In the genomic region with DNA sequence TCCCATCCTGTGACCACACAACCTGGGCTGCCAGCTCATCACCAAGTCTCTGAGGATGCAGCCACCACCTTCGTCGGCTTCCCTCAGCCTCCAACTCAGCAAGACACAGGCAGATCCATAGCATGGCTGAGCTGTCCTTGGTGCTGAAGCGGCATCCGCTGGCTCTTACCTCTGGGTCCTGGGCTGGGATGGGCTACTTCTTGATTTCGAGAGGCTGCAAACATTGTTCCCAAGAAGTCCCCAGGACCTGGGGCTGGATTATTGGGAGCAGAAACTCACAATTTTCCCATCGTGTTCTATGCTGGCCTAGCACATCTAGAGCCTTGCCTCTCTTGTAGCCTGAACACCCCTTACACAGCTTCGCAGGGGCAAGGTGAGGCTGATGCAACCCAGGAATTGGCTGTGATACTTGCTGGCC, we compare ENCODE assay signal across 8 cellular contexts. TPM values are rescaled to one million over a fixed set of nuclear protein-coding genes. Genes with fewer than 3 reads are reported as not detected.
DNase-seq lines count a peak whose midpoint lies in the region; ATAC-seq, FAIRE-seq and TF ChIP-seq lines count a peak whose summit lies in the region.

No MANE protein-coding gene starts in this region.

- peaks cover 26% of the 10 kb centered on the region for H3K27me3 Mint-ChIP-seq in GM23338 (ENCODE audit: insufficient read depth, low read depth, poor library complexity)

- no peak overlapping the region for H2BK12ac ChIP-seq in trophoblast cell (ENCODE audit: low read length)

- dilution Hi-C loops in endothelial cell of umbilical vein (cut with MboI; ENCODE audit: extremely low pct_ligation_motif_present, low sequenced_read_pairs): no loop called here

- H3K18ac ChIP-seq in trophoblast cell (ENCODE audit: low read length): no peak overlapping the region

- no peaks in the 10 kb centered on the region for H3K9me1 ChIP-seq in endothelial cell of umbilical vein (replicated peaks; ENCODE audit: control insufficient read depth, extremely low read depth, insufficient read depth, low read length)

- H4K20me1 ChIP-seq in GM23338 (replicated peaks; ENCODE audit: insufficient read depth) (peaks cover 3% of the 10 kb centered on the region; the same call in 1 of the 2 replicates), OCI-LY7 (ENCODE audit: insufficient read depth, low read length) (no peaks in the 10 kb centered on the region), endothelial cell of umbilical vein (replicated peaks; ENCODE audit: control insufficient read depth, extremely low read depth, insufficient read depth, low read length) (no peaks in the 10 kb centered on the region)

- H2AFZ ChIP-seq in GM23338 (no peak overlapping the region), OCI-LY7 (ENCODE audit: low read length) (no peak overlapping the region), endothelial cell of umbilical vein (ENCODE audit: low read depth, low read length) (no peak overlapping the region), trophoblast cell (ENCODE audit: insufficient read depth, low read length, poor library complexity) (no peak overlapping the region)

- H3K9me2 ChIP-seq in GM23338 (ENCODE audit: insufficient read depth) (no peaks in the 10 kb centered on the region), OCI-LY7 (ENCODE audit: insufficient read depth, low read length) (no peaks in the 10 kb centered on the region)

- TF ChIP-seq CTCF in GM23338 (conservative IDR thresholded peaks at IDR 0.05; ENCODE audit: low read depth in 2 of 2): no peak
- TF ChIP-seq CTCF in OCI-LY7 (conservative IDR thresholded peaks at IDR 0.05; ENCODE audit: low read length): no peak
- no peak for TF ChIP-seq CTCF in endothelial cell of umbilical vein (IDR thresholded peaks at IDR 0.05; ENCODE audit: extremely low read depth in 1 of 2, insufficient read depth in 1 of 2, low read depth in 1 of 2, low read length in 2 of 2)

- H4K8ac ChIP-seq in trophoblast cell (ENCODE audit: low read depth, low read length): no peak overlapping the region

- H3K27me3 ChIP-seq in GM23338 (ENCODE audit: insufficient read depth) (no peaks in the 10 kb centered on the region), endothelial cell of umbilical vein (ENCODE audit: control insufficient read depth in 2 of 2, insufficient read depth in 2 of 2, low read length in 2 of 2) (no peaks in the 10 kb centered on the region), trophoblast cell (ENCODE audit: insufficient read depth, low read length) (no peaks in the 10 kb centered on the region)

- no peak overlapping the region for H3K14ac ChIP-seq in trophoblast cell (ENCODE audit: low read length)

- BruUV-seq in OCI-LY7 (replicated peaks; lab: Mats Ljungman, UMichigan) (no TSS peak), endothelial cell of umbilical vein (replicated peaks; lab: Mats Ljungman, UMichigan) (no TSS peak)

- ATAC-seq in GM23338 (peak; percentile 89), HG02885 (IDR thresholded peaks at IDR 0.05; ENCODE audit: poor library complexity, unreplicated experiment) (no peak), GM18498 (IDR thresholded peaks at IDR 0.05; ENCODE audit: unreplicated experiment) (no peak), GM18870 (IDR thresholded peaks at IDR 0.05; ENCODE audit: unreplicated experiment) (no peak)

- H4K12ac ChIP-seq in trophoblast cell (ENCODE audit: low read depth, low read length): no peak overlapping the region

- peak; percentile 77 for FAIRE-seq in endothelial cell of umbilical vein (lab: Jason Lieb, UNC)

- no peak overlapping the region for H3K4me3 Mint-ChIP-seq in GM23338

- no peaks in the 10 kb centered on the region for H3K36me3 ChIP-seq in GM23338 (ENCODE audit: insufficient read depth)
- no peaks in the 10 kb centered on the region for H3K36me3 ChIP-seq in OCI-LY7 (ENCODE audit: insufficient read depth, low read length)
- no peaks in the 10 kb centered on the region for H3K36me3 ChIP-seq in endothelial cell of umbilical vein (ENCODE audit: control insufficient read depth in 2 of 2, extremely low read depth in 1 of 2, insufficient read depth in 2 of 2, low read length in 2 of 2)
- H3K36me3 ChIP-seq in trophoblast cell (ENCODE audit: control insufficient read depth in 1 of 2, insufficient read depth in 2 of 2, low read length in 2 of 2): no peaks in the 10 kb centered on the region

- H3K4me2 ChIP-seq in GM23338: no peak overlapping the region
- H3K4me2 ChIP-seq in OCI-LY7 (ENCODE audit: low read length): no peak overlapping the region
- H3K4me2 ChIP-seq in endothelial cell of umbilical vein (ENCODE audit: insufficient read depth, low read length): no peak overlapping the region
- H3K4me2 ChIP-seq in trophoblast cell (ENCODE audit: low read length): no peak overlapping the region

- H3K4me3 ChIP-seq in GM23338: no peak overlapping the region
- H3K4me3 ChIP-seq in OCI-LY7 (ENCODE audit: low read depth, low read length, poor library complexity, severe bottlenecking): no peak overlapping the region
- no peak overlapping the region for H3K4me3 ChIP-seq in endothelial cell of umbilical vein (replicated peaks in 1 of 3; ENCODE audit: insufficient read depth in 1 of 3, low read depth in 1 of 3, low read length in 3 of 3)
- no peak overlapping the region for H3K4me3 ChIP-seq in trophoblast cell (ENCODE audit: low read depth, low read length)

- POLR2A ChIA-PET in OCI-LY7 (lab: Charles Lee) (no interaction called here), endothelial cell of umbilical vein (lab: Charles Lee) (no interaction called here)

- H2AK5ac ChIP-seq in trophoblast cell (ENCODE audit: low read length): no peak overlapping the region

- H3K79me2 ChIP-seq in GM23338 (replicated peaks; ENCODE audit: insufficient read depth) (no peaks in the 10 kb centered on the region), OCI-LY7 (ENCODE audit: insufficient read depth, low read depth, low read length) (no peaks in the 10 kb centered on the region), endothelial cell of umbilical vein (ENCODE audit: control insufficient read depth, insufficient read depth, low read length) (no peaks in the 10 kb centered on the region), trophoblast cell (ENCODE audit: control insufficient read depth, insufficient read depth, low read length, poor library complexity) (no peaks in the 10 kb centered on the region)

- CTCF ChIA-PET in OCI-LY7 (lab: Charles Lee; ENCODE audit: unreplicated experiment): no interaction called here
- CTCF ChIA-PET in endothelial cell of umbilical vein (lab: Charles Lee): interaction anchor here (1.0 to 1.1 kb wide), 2 partner anchors 19 to 23 kb away, joined by 3 to 4 read pairs; no protein-coding TSS in a partner anchor

- no peak overlapping the region for H3K9ac ChIP-seq in endothelial cell of umbilical vein (replicated peaks; ENCODE audit: extremely low read depth, insufficient read depth, low read length)
- H3K9ac ChIP-seq in trophoblast cell (ENCODE audit: low read length): no peak overlapping the region

- H3K36me3 Mint-ChIP-seq in GM23338 (ENCODE audit: low read depth): no peaks in the 10 kb centered on the region

- TF ChIP-seq POLR2A in endothelial cell of umbilical vein (IDR thresholded peaks at IDR 0.05; ENCODE audit: low read depth, low read length): no peak

- H3K4me1 Mint-ChIP-seq in GM23338: peaks cover 30% of the 10 kb centered on the region

- H3K27ac Mint-ChIP-seq in GM23338: no peak overlapping the region

- H3F3A ChIP-seq in GM23338 (replicated peaks; ENCODE audit: low read depth): no peaks in the 10 kb centered on the region

- H3K23ac ChIP-seq in trophoblast cell (ENCODE audit: low read length): no peak overlapping the region

- no peaks in the 10 kb centered on the region for H3K79me1 ChIP-seq in trophoblast cell (ENCODE audit: low read length)

- H3K27ac ChIP-seq in GM23338 (ENCODE audit: low read depth) (no peak overlapping the region), OCI-LY7 (ENCODE audit: low read depth, low read length, poor library complexity, severe bottlenecking) (no peak overlapping the region), endothelial cell of umbilical vein (ENCODE audit: insufficient read depth, low read depth, low read length) (no peak overlapping the region), trophoblast cell (ENCODE audit: low read depth, low read length) (no peak overlapping the region)

- 0 out of 2 replicates have a peak, but pooled peaks cover 6% of the 10 kb centered on the region for H3K4me1 ChIP-seq in GM23338 (ENCODE audit: insufficient read depth)
- no peaks in the 10 kb centered on the region for H3K4me1 ChIP-seq in OCI-LY7 (ENCODE audit: insufficient read depth, low read length, poor library complexity, severe bottlenecking)
- no peaks in the 10 kb centered on the region for H3K4me1 ChIP-seq in endothelial cell of umbilical vein (ENCODE audit: control insufficient read depth, extremely low read depth, insufficient read depth, low read length)
- H3K4me1 ChIP-seq in trophoblast cell (ENCODE audit: control insufficient read depth in 1 of 2, insufficient read depth in 2 of 2, low read length in 2 of 2): no peaks in the 10 kb centered on the region

- H3K9me3 ChIP-seq in OCI-LY7 (ENCODE audit: low read length) (no peaks in the 10 kb centered on the region), endothelial cell of umbilical vein (replicated peaks; ENCODE audit: control insufficient read depth, insufficient read depth, low read length) (no peaks in the 10 kb centered on the region), trophoblast cell (ENCODE audit: insufficient read depth, low read depth, low read length) (no peaks in the 10 kb centered on the region)

- no peak overlapping the region for H2BK5ac ChIP-seq in trophoblast cell (ENCODE audit: low read depth, low read length, poor library complexity)

- DNase-seq in GM23338 (ENCODE audit: low spot score): peak; percentile 90
- DNase-seq in OCI-LY7 (ENCODE audit: low spot score): peak; percentile 33
- DNase-seq in endothelial cell of umbilical vein (ENCODE audit: low read depth, low spot score): peak; percentile 53
- peak; percentile 22 to 72 for DNase-seq in trophoblast cell
- DNase-seq in NCI-H1105 treated with DMSO at 0.1 percent for 48 hours (lab: John Stamatoyannopoulos, UW): no peak

- no CpG with 5 or more reads among the region's 7 CpGs for WGBS in trophoblast cell (ENCODE audit: extremely low coverage, insufficient coverage, insufficient read length)

- intact Hi-C loops in OCI-LY7 (cut with micrococcal nuclease; ENCODE audit: unreplicated experiment) (no loop called here), endothelial cell of umbilical vein (cut with micrococcal nuclease) (no loop called here)

- H3K9me3 Mint-ChIP-seq in GM23338: no peaks in the 10 kb centered on the region; the same call in 2 of the 3 replicates

- no peak overlapping the region for H2BK120ac ChIP-seq in trophoblast cell (ENCODE audit: insufficient read depth, low read length, poor library complexity)

- no peak overlapping the region for H3K4ac ChIP-seq in trophoblast cell (ENCODE audit: low read depth, low read length)

- no peak overlapping the region for H4K91ac ChIP-seq in trophoblast cell (ENCODE audit: low read depth, low read length)

RNA-seq across cellular contexts. Expression of gene C1QA, which starts 24.9 kb away (rescaled TPM):
- not detected in 2 replicates for total RNA-seq in GM23338 (2014; rRNA removed; shearing (Covaris generic))
- polyA plus RNA-seq in GM23338 (2016; fragmentation: Nextera tagmentation; extraction: Ambion mirVana) (not detected in 2 replicates), endothelial cell of umbilical vein (not detected in 2 replicates)
- not detected in 2 replicates for total RNA-seq in OCI-LY7 (2014; rRNA removed; shearing (Covaris generic))
- total RNA-seq in OCI-LY7 (2022) (not detected in 2 replicates), endothelial cell of umbilical vein (not detected in 2 replicates)
- polyA plus RNA-seq in endothelial cell of umbilical vein (2011; cell fraction: cytosol; rRNA removed): not detected in 2 replicates
- polyA plus RNA-seq in endothelial cell of umbilical vein (2011; cell fraction: nucleus; rRNA removed): not detected in 2 replicates
- not detected in 2 replicates for polyA plus RNA-seq in endothelial cell of umbilical vein (2012)
- polyA minus RNA-seq in endothelial cell of umbilical vein: not detected in 2 replicates
- polyA minus RNA-seq in endothelial cell of umbilical vein (2011; cell fraction: cytosol; rRNA and poly(A)+ RNA removed): not detected
- polyA minus RNA-seq in endothelial cell of umbilical vein (2011; cell fraction: nucleus; rRNA and poly(A)+ RNA removed): not detected in 2 replicates
- 0.44 and 0.57 TPM in 2 replicates for polyA plus RNA-seq in trophoblast cell (2013)

RNA-seq across cellular contexts. Expression of gene C1QC, which starts 31.9 kb away (rescaled TPM):
- not detected in 2 replicates for total RNA-seq in GM23338 (2014; rRNA removed; shearing (Covaris generic))
- polyA plus RNA-seq in GM23338 (2016; fragmentation: Nextera tagmentation; extraction: Ambion mirVana) (not detected in 2 replicates), endothelial cell of umbilical vein (not detected in 2 replicates)
- total RNA-seq in OCI-LY7 (2014; rRNA removed; shearing (Covaris generic)): not detected in 2 replicates
- total RNA-seq in OCI-LY7 (2022) (not detected in 2 replicates), endothelial cell of umbilical vein (not detected in 2 replicates)
- polyA plus RNA-seq in endothelial cell of umbilical vein (2011; cell fraction: cytosol; rRNA removed): not detected in 2 replicates
- not detected in 2 replicates for polyA plus RNA-seq in endothelial cell of umbilical vein (2011; cell fraction: nucleus; rRNA removed)
- not detected in 2 replicates for polyA plus RNA-seq in endothelial cell of umbilical vein (2012)
- polyA minus RNA-seq in endothelial cell of umbilical vein: not detected in 2 replicates
- not detected for polyA minus RNA-seq in endothelial cell of umbilical vein (2011; cell fraction: cytosol; rRNA and poly(A)+ RNA removed)
- not detected in 2 replicates for polyA minus RNA-seq in endothelial cell of umbilical vein (2011; cell fraction: nucleus; rRNA and poly(A)+ RNA removed)
- 0.04 TPM in 1 of 2 replicates, not detected in the other for polyA plus RNA-seq in trophoblast cell (2013)

RNA-seq across cellular contexts. Expression of gene C1QB, which starts 41.5 kb away (rescaled TPM):
- not detected in 2 replicates for total RNA-seq in GM23338 (2014; rRNA removed; shearing (Covaris generic))
- polyA plus RNA-seq in GM23338 (2016; fragmentation: Nextera tagmentation; extraction: Ambion mirVana): not detected in 2 replicates
- total RNA-seq in OCI-LY7 (2014; rRNA removed; shearing (Covaris generic)): not detected in 2 replicates
- total RNA-seq in OCI-LY7 (2022): not detected in 2 replicates
- total RNA-seq in endothelial cell of umbilical vein: not detected in 2 replicates
- polyA plus RNA-seq in endothelial cell of umbilical vein: not detected in 2 replicates
- polyA plus RNA-seq in endothelial cell of umbilical vein (2011; cell fraction: cytosol; rRNA removed): not detected in 2 replicates
- not detected in 2 replicates for polyA plus RNA-seq in endothelial cell of umbilical vein (2011; cell fraction: nucleus; rRNA removed)
- polyA plus RNA-seq in endothelial cell of umbilical vein (2012): not detected in 2 replicates
- polyA minus RNA-seq in endothelial cell of umbilical vein: not detected in 2 replicates
- polyA minus RNA-seq in endothelial cell of umbilical vein (2011; cell fraction: cytosol; rRNA and poly(A)+ RNA removed): not detected
- not detected in 2 replicates for polyA minus RNA-seq in endothelial cell of umbilical vein (2011; cell fraction: nucleus; rRNA and poly(A)+ RNA removed)
- polyA plus RNA-seq in trophoblast cell (2013): not detected in 2 replicates

RNA-seq across cellular contexts. Expression of gene EPHA8, which starts 48.2 kb away (rescaled TPM):
- total RNA-seq in GM23338 (2014; rRNA removed; shearing (Covaris generic)): 2.0 and 5.0 TPM in 2 replicates
- polyA plus RNA-seq in GM23338 (2016; fragmentation: Nextera tagmentation; extraction: Ambion mirVana) (2.0 and 2.3 TPM in 2 replicates), endothelial cell of umbilical vein (not detected in 2 replicates)
- total RNA-seq in OCI-LY7 (2014; rRNA removed; shearing (Covaris generic)): not detected in 2 replicates
- total RNA-seq in OCI-LY7 (2022) (not detected in 2 replicates), endothelial cell of umbilical vein (not detected in 2 replicates)
- not detected in 2 replicates for polyA plus RNA-seq in endothelial cell of umbilical vein (2011; cell fraction: cytosol; rRNA removed)
- polyA plus RNA-seq in endothelial cell of umbilical vein (2011; cell fraction: nucleus; rRNA removed): not detected in 2 replicates
- not detected in 2 replicates for polyA plus RNA-seq in endothelial cell of umbilical vein (2012)
- polyA minus RNA-seq in endothelial cell of umbilical vein: not detected in 2 replicates
- not detected for polyA minus RNA-seq in endothelial cell of umbilical vein (2011; cell fraction: cytosol; rRNA and poly(A)+ RNA removed)
- not detected in 2 replicates for polyA minus RNA-seq in endothelial cell of umbilical vein (2011; cell fraction: nucleus; rRNA and poly(A)+ RNA removed)
- 0.31 and 0.33 TPM in 2 replicates for polyA plus RNA-seq in trophoblast cell (2013)
